In genomic region chr7:90507692-90508091, GRCh38 we compare ENCODE assay signal across 12 cellular contexts. TPM values are rescaled to one million over a fixed set of nuclear protein-coding genes. Genes with fewer than 3 reads are reported as not detected.
"Had no signal": no experiment of that assay in that cellular context is flagged by ENCODE, and none has a peak within 500 bp of the region (broad histone marks: within the 10 kb centered on the region; RNA-seq: fewer than 3 reads in every experiment).

No MANE protein-coding gene starts in this region.

- H3K9me3 ChIP-seq: HAP-1 had no signal

- H3K4me3 ChIP-seq: GM23248, GM23338, HAP-1 had no signal

- H3K36me3 ChIP-seq: HAP-1 had no signal

- ATAC-seq: GM23338, HCT116 had no signal

- FAIRE-seq: H54 had no signal

- H3K27ac Mint-ChIP-seq: GM23338, H9, HFFc6 had no signal

- H3K9me3 Mint-ChIP-seq: GM23338, H9, HFFc6 had no signal

- H3K9ac ChIP-seq: GM23248 had no signal

- H2AFZ ChIP-seq: GM23248, GM23338 had no signal

- H3K27ac ChIP-seq: GM23248 had no signal

- DNase-seq: GM23248, GOT3, H7, H9, HCEC 1CT, HFFc6 had no signal

- H3K4me3 Mint-ChIP-seq: GM23338, H9, HFFc6 had no signal

- H3K4me2 ChIP-seq: GM23338 had no signal

RNA-seq across cellular contexts. Expression of gene PTTG1IP2, which starts 38.3 kb away (rescaled TPM):
- total RNA-seq: GM23248, GM23338, H1, H4, H9, HFFc6 had no signal
- polyA plus RNA-seq: GM23248, GM23338, H1 had no signal
